ENCODE assay signal across 10 cellular contexts in genomic region chr15:92886229-92886628, GRCh38. TPM values are rescaled to one million over a fixed set of nuclear protein-coding genes. Genes with fewer than 3 reads are reported as not detected.
DNase-seq lines count a peak whose midpoint lies in the region; ATAC-seq, FAIRE-seq and TF ChIP-seq lines count a peak whose summit lies in the region.
"Had no signal": no experiment of that assay in that cellular context is flagged by ENCODE, and none has a peak within 500 bp of the region (broad histone marks: within the 10 kb centered on the region; RNA-seq: fewer than 3 reads in every experiment).

No MANE protein-coding gene starts in this region.

- H3K27me3 Mint-ChIP-seq in endodermal cell (ENCODE audit: insufficient read depth), result no peaks in the 10 kb centered on the region

- peak overlapping the region; percentile 94 for H3K4me3 Mint-ChIP-seq in endodermal cell

- POLR2A ChIA-PET in OCI-LY7 (lab: Charles Lee), result interaction anchor here (0.7 to 11.9 kb wide), 12 partner anchors 9 to 575 kb away, joined by 3 to 203 read pairs (median 38); partner anchors contain the start of gene CHD2

- H2AFZ ChIP-seq in DND-41 (ENCODE audit: low read depth, low read length), result no peak overlapping the region
- no peak overlapping the region for H2AFZ ChIP-seq in OCI-LY7 (ENCODE audit: low read length)

- H3K4me1 Mint-ChIP-seq in endodermal cell, result peaks cover 40% of the 10 kb centered on the region

- H3K4me3 ChIP-seq in DND-41 (ENCODE audit: low read depth in 1 of 2, low read length in 2 of 2), result peak overlapping the region; percentile 3 to 45; a peak in 2 of 4 replicates
- peak overlapping the region; percentile 86 for H3K4me3 ChIP-seq in OCI-LY7 (ENCODE audit: low read depth, low read length, poor library complexity, severe bottlenecking)
- H3K4me3 ChIP-seq in endodermal cell (ENCODE audit: low read length), result peak overlapping the region; percentile 100
- H3K4me3 ChIP-seq in pancreas, result peak overlapping the region in 3 of 4 donors; percentile 83 to 98 (median 87)

- H3K9ac ChIP-seq in DND-41 (ENCODE audit: low read depth, low read length) (peak overlapping the region; percentile 97), endodermal cell (ENCODE audit: extremely low read depth, low read length, poor library complexity, severe bottlenecking) (peak overlapping the region; percentile 100)

- H3K36me3 ChIP-seq in DND-41 (ENCODE audit: insufficient read depth, low read length) (peaks cover 74% of the 10 kb centered on the region), OCI-LY7 (ENCODE audit: insufficient read depth, low read length) (peaks cover 82% of the 10 kb centered on the region), endodermal cell (ENCODE audit: control insufficient read depth, insufficient read depth, low read length) (peaks cover 71% of the 10 kb centered on the region), pancreas (peaks cover 0 to 11% (median 6%) of the 10 kb centered on the region in 3 donors)

- H3K4me1 ChIP-seq in DND-41 (ENCODE audit: insufficient read depth, low read length) (peaks cover 70% of the 10 kb centered on the region), OCI-LY7 (ENCODE audit: insufficient read depth, low read length, poor library complexity, severe bottlenecking) (peaks cover 32% of the 10 kb centered on the region), endodermal cell (ENCODE audit: control insufficient read depth, insufficient read depth, low read length) (no peaks in the 10 kb centered on the region), pancreas (peaks cover 18 to 35% (median 31%) of the 10 kb centered on the region in 3 donors)

- H3K36me3 Mint-ChIP-seq in endodermal cell (ENCODE audit: low read depth), result peaks cover 68% of the 10 kb centered on the region

- H3K27ac ChIP-seq in DND-41 (ENCODE audit: low read length) (peak overlapping the region; percentile 9; the same call in 1 of the 2 replicates), OCI-LY7 (ENCODE audit: low read depth, low read length, poor library complexity, severe bottlenecking) (peak overlapping the region; percentile 82), endodermal cell (ENCODE audit: low read depth, low read length) (no peak overlapping the region), pancreas (peak overlapping the region in 3 of 4 donors; percentile 44 to 100 (median 100))

- TF ChIP-seq CTCF in DND-41 (IDR thresholded peaks at IDR 0.05; ENCODE audit: borderline replicate concordance, extremely low read depth, low read length, poor library complexity, severe bottlenecking) (no peak), OCI-LY7 (conservative IDR thresholded peaks at IDR 0.05; ENCODE audit: low read length) (no peak), endodermal cell (conservative IDR thresholded peaks at IDR 0.05) (no peak), pancreas (IDR thresholded peaks at IDR 0.05) (no peak)

- no peak for ATAC-seq in DND-41 (ENCODE audit: insufficient read depth, low read depth)
- no peak for ATAC-seq in pancreas
- ATAC-seq in HG03354 (IDR thresholded peaks at IDR 0.05; ENCODE audit: poor library complexity, severe bottlenecking, unreplicated experiment), result no peak
- no peak for ATAC-seq in GM18505 (IDR thresholded peaks at IDR 0.05; ENCODE audit: unreplicated experiment)

- DNase-seq in DND-41 (no peak), OCI-LY7 (ENCODE audit: low spot score) (no peak), endodermal cell (no peak), pancreas (no peak), OCI-M1 (lab: John Stamatoyannopoulos, UW) (no peak), NCI-H82 (lab: John Stamatoyannopoulos, UW) (no peak)
- DNase-seq: activated naive CD4-positive, alpha-beta T cell treated with Interleukin-2 at 50 U/mL for 16 hours; MV-4-11 had no signal

- peaks cover 94% of the 10 kb centered on the region for H3K79me2 ChIP-seq in DND-41 (ENCODE audit: insufficient read depth, low read length)
- peaks cover 88% of the 10 kb centered on the region for H3K79me2 ChIP-seq in OCI-LY7 (ENCODE audit: insufficient read depth, low read depth, low read length)

- no peaks in the 10 kb centered on the region for H3K9me2 ChIP-seq in OCI-LY7 (ENCODE audit: insufficient read depth, low read length)

- WGBS in endodermal cell (ENCODE audit: insufficient coverage in 1 of 2, insufficient read length in 1 of 2), 2 experiments, result 100% methylated on average over 1 of the region's 1 CpG; no CpG with 5 or more reads in 1 of the 2 experiments
- WGBS in pancreas, 2 donors, result 2 to 6% methylated on average over 1 of the region's 1 CpG

- intact Hi-C loops in OCI-LY7 (cut with micrococcal nuclease; ENCODE audit: unreplicated experiment), result no loop called here
- intact Hi-C loops in pancreas (cut with DNase I), result no loop called here

- BruUV-seq in OCI-LY7 (replicated peaks; lab: Mats Ljungman, UMichigan), result no TSS peak

- H4K20me1 ChIP-seq in DND-41 (ENCODE audit: insufficient read depth, low read length) (peaks cover 35% of the 10 kb centered on the region; the same call in 1 of the 2 replicates), OCI-LY7 (ENCODE audit: insufficient read depth, low read length) (peaks cover 20% of the 10 kb centered on the region; the same call in 1 of the 2 replicates)

- H3K4me2 ChIP-seq in DND-41 (ENCODE audit: insufficient read depth, low read length), result peak overlapping the region; percentile 67
- H3K4me2 ChIP-seq in OCI-LY7 (ENCODE audit: low read length), result peak overlapping the region; percentile 82

- H3K27me3 ChIP-seq in DND-41 (ENCODE audit: insufficient read depth, low read length, poor library complexity), result no peaks in the 10 kb centered on the region
- H3K27me3 ChIP-seq in endodermal cell (ENCODE audit: control insufficient read depth, insufficient read depth, low read length, poor library complexity, severe bottlenecking), result no peaks in the 10 kb centered on the region
- no peaks in the 10 kb centered on the region for H3K27me3 ChIP-seq in pancreas

- peak; percentile 41 for FAIRE-seq in pancreas (lab: Jason Lieb, UNC)

- CTCF ChIA-PET in OCI-LY7 (lab: Charles Lee; ENCODE audit: unreplicated experiment), result interaction anchor here (0.5 kb wide), 1 partner anchor 64 kb away, joined by 3 read pairs; no protein-coding TSS in a partner anchor

- H3K9me3 Mint-ChIP-seq in endodermal cell, result peaks cover 5% of the 10 kb centered on the region

- no peaks in the 10 kb centered on the region for H3K9me3 ChIP-seq in DND-41 (ENCODE audit: insufficient read depth, low read length, severe bottlenecking)
- H3K9me3 ChIP-seq in OCI-LY7 (ENCODE audit: low read length), result peaks cover 6% of the 10 kb centered on the region; the same call in 1 of the 2 replicates
- H3K9me3 ChIP-seq in endodermal cell (ENCODE audit: control insufficient read depth, low read length), result peaks cover 20% of the 10 kb centered on the region
- H3K9me3 ChIP-seq in pancreas, result no peaks in the 10 kb centered on the region

- no peak for TF ChIP-seq POLR2A in GM18505 (IDR thresholded peaks at IDR 0.05; ENCODE audit: borderline replicate concordance, extremely low read depth, insufficient read depth, insufficient read length)

- H3K27ac Mint-ChIP-seq in endodermal cell, result peak overlapping the region; percentile 4

RNA-seq across cellular contexts. Expression of gene CHD2, which starts 13.9 kb away (rescaled TPM):
- total RNA-seq in OCI-LY7 (2014; rRNA removed; shearing (Covaris generic)), result 133 and 169 TPM in 2 replicates
- total RNA-seq in OCI-LY7 (2022) (213 and 259 TPM in 2 replicates), endodermal cell (100 to 1,000 TPM; 116 to 127 TPM), pancreas (10 to 100 TPM; 37.0 to 86.3 (median 50.1) TPM)
- 56.2 TPM for polyA plus RNA-seq in endodermal cell (2013, experiment 1 of 2)
- 46.7 TPM for polyA plus RNA-seq in endodermal cell (2013, experiment 2 of 2)
- 10 to 100 TPM; 27.7 to 31.1 TPM for polyA plus RNA-seq in pancreas

Comparison
In these comparisons a context has a peak if more than half of its experiments do, and no peak if none do; other contexts are left out.
1. H3K4me3 ChIP-seq: peak in every context shown above with its lines; median percentile 100 in endodermal cell; 87 in pancreas; 86 in OCI-LY7; 24 in DND-41.